ENCODE assay signal across 18 cellular contexts in genomic region chr3:115165701-115166100, GRCh38. TPM values are rescaled to one million over a fixed set of nuclear protein-coding genes. Genes with fewer than 3 reads are reported as not detected.
DNase-seq lines count a peak whose midpoint lies in the region; ATAC-seq and TF ChIP-seq lines count a peak whose summit lies in the region.
"Had no signal": no experiment of that assay in that cellular context is flagged by ENCODE, and none has a peak within 500 bp of the region (broad histone marks: within the 10 kb centered on the region; RNA-seq: fewer than 3 reads in every experiment).

No MANE protein-coding gene starts in this region.

- H3K4me1 ChIP-seq in CD4-positive, alpha-beta memory T cell (ENCODE audit: insufficient read depth, low read length), result peaks cover 34% of the 10 kb centered on the region
- H3K4me1 ChIP-seq in GM23248 (ENCODE audit: insufficient read depth), result 0 out of 2 replicates have a peak, but pooled peaks cover 7% of the 10 kb centered on the region
- H3K4me1 ChIP-seq in mucosa of descending colon (ENCODE audit: low read depth), result no peaks in the 10 kb centered on the region
- no peaks in the 10 kb centered on the region for H3K4me1 ChIP-seq in tibial nerve

- peak overlapping the region; percentile 85 to 97 (median 92) for H3K27ac Mint-ChIP-seq in CD4-positive, alpha-beta memory T cell
- H3K27ac Mint-ChIP-seq in activated CD8-positive, alpha-beta T cell treated with anti-CD3 and anti-CD28 coated beads for 36 hours, result peak overlapping the region; percentile 73
- H3K27ac Mint-ChIP-seq: B cell had no signal

- no peaks in the 10 kb centered on the region for H3F3A ChIP-seq in GM23248 (ENCODE audit: insufficient read depth)

- H3K9me3 ChIP-seq in CD4-positive, alpha-beta memory T cell (ENCODE audit: control insufficient read depth in 1 of 2, low read length in 2 of 2), result no peaks in the 10 kb centered on the region
- no peaks in the 10 kb centered on the region for H3K9me3 ChIP-seq in GM23248 (ENCODE audit: low read depth)
- H3K9me3 ChIP-seq in mucosa of descending colon, result no peaks in the 10 kb centered on the region
- H3K9me3 ChIP-seq in tibial nerve, result no peaks in the 10 kb centered on the region

- no peaks in the 10 kb centered on the region for H3K27me3 ChIP-seq in CD4-positive, alpha-beta memory T cell (ENCODE audit: insufficient read depth, low read length)
- H3K27me3 ChIP-seq in GM23248 (replicated peaks; ENCODE audit: insufficient read depth) (no peaks in the 10 kb centered on the region), tibial nerve (no peaks in the 10 kb centered on the region)
- H3K27me3 ChIP-seq: brain microvascular endothelial cell, dorsolateral prefrontal cortex, hepatocyte had no signal

- intact Hi-C loops in CD4-positive, alpha-beta memory T cell (cut with micrococcal nuclease), result loop anchor here (1.0 to 5.0 kb wide), 2 partner anchors 18 to 1013 kb away; partner anchors contain the start of gene ZBTB20
- intact Hi-C loops in activated CD8-positive, alpha-beta T cell treated with anti-CD3 and anti-CD28 coated beads for 36 hours (cut with micrococcal nuclease), result no loop called here
- intact Hi-C loops in mucosa of descending colon (cut with DNase I, micrococcal nuclease), result no loop called here

- peak overlapping the region; percentile 18 for H3K4me2 ChIP-seq in GM23248 (ENCODE audit: unreplicated experiment)
- H3K4me2 ChIP-seq: hepatocyte had no signal

- H3K4me3 ChIP-seq in CD4-positive, alpha-beta memory T cell (ENCODE audit: low read length in 2 of 2), result no peak overlapping the region
- no peak overlapping the region for H3K4me3 ChIP-seq in GM23248
- H3K4me3 ChIP-seq in mucosa of descending colon, result no peak overlapping the region
- H3K4me3 ChIP-seq in tibial nerve, result no peak overlapping the region
- H3K4me3 ChIP-seq: dorsolateral prefrontal cortex, hepatocyte had no signal

- WGBS in GM23248 (ENCODE audit: low coverage in 1 of 2, low lambda C conversion rate in 2 of 2, missing lambda C conversion rate in 2 of 2), 2 experiments, result 23 to 27% methylated on average over 3 of the region's 3 CpGs
- 62 to 64% methylated on average over 3 of the region's 3 CpGs for WGBS in tibial nerve, 2 donors

- H3K27me3 Mint-ChIP-seq in CD4-positive, alpha-beta memory T cell, result no peaks in the 10 kb centered on the region
- no peaks in the 10 kb centered on the region for H3K27me3 Mint-ChIP-seq in activated CD8-positive, alpha-beta T cell treated with anti-CD3 and anti-CD28 coated beads for 36 hours
- H3K27me3 Mint-ChIP-seq: B cell had no signal

- TF ChIP-seq POLR2A in tibial nerve (IDR thresholded peaks at IDR 0.05), result no peak

- no peak overlapping the region for H3K9ac ChIP-seq in GM23248

- no peaks in the 10 kb centered on the region for H4K20me1 ChIP-seq in GM23248 (ENCODE audit: insufficient read depth)

- no peak for TF ChIP-seq EP300 in tibial nerve (IDR thresholded peaks at IDR 0.05)

- peak; percentile 64 for ATAC-seq in activated CD8-positive, alpha-beta T cell treated with anti-CD3 and anti-CD28 coated beads for 36 hours
- ATAC-seq in mucosa of descending colon, result peak; percentile 38
- no peak for ATAC-seq in GM21529 (IDR thresholded peaks at IDR 0.05; ENCODE audit: unreplicated experiment)

- peak overlapping the region; percentile 27 for H3K27ac ChIP-seq in CD4-positive, alpha-beta memory T cell (ENCODE audit: low read depth, low read length)
- no peak overlapping the region for H3K27ac ChIP-seq in GM23248
- no peak overlapping the region for H3K27ac ChIP-seq in tibial nerve
- H3K27ac ChIP-seq: brain microvascular endothelial cell, dorsolateral prefrontal cortex, hepatocyte had no signal

- H3K36me3 Mint-ChIP-seq in CD4-positive, alpha-beta memory T cell, result no peaks in the 10 kb centered on the region
- H3K36me3 Mint-ChIP-seq in activated CD8-positive, alpha-beta T cell treated with anti-CD3 and anti-CD28 coated beads for 36 hours (ENCODE audit: low read depth), result peaks cover 4% of the 10 kb centered on the region

- H3K36me3 ChIP-seq in CD4-positive, alpha-beta memory T cell (ENCODE audit: insufficient read depth, low read length), result no peaks in the 10 kb centered on the region
- H3K36me3 ChIP-seq in GM23248 (ENCODE audit: low read depth) (no peaks in the 10 kb centered on the region), mucosa of descending colon (ENCODE audit: low read depth) (no peaks in the 10 kb centered on the region), tibial nerve (no peaks in the 10 kb centered on the region)
- H3K36me3 ChIP-seq: brain microvascular endothelial cell had no signal

- CTCF ChIA-PET in CD4-positive, alpha-beta memory T cell (lab: Charles Lee; ENCODE audit: partially characterized antibody), result interaction anchor here (1.4 to 8.6 kb wide), 8 partner anchors 10 to 653 kb away, joined by 5 to 197 read pairs (median 12); partner anchors contain the start of gene ZBTB20
- CTCF ChIA-PET in activated CD8-positive, alpha-beta T cell treated with anti-CD3 and anti-CD28 coated beads for 36 hours (lab: Charles Lee), result interaction anchor here (1.2 to 7.1 kb wide), 3 partner anchors 49 to 125 kb away, joined by 3 to 79 read pairs (median 4); no protein-coding TSS in a partner anchor

- no peaks in the 10 kb centered on the region for H3K79me2 ChIP-seq in GM23248 (ENCODE audit: insufficient read depth)
- H3K79me2 ChIP-seq: hepatocyte had no signal

- in situ Hi-C loops in GM23248 (cut with MboI), result loop anchor here (10.0 kb wide), 1 partner anchor 331 kb away; no protein-coding TSS in a partner anchor

- TF ChIP-seq CTCF in activated CD8-positive, alpha-beta T cell treated with anti-CD3 and anti-CD28 coated beads for 36 hours (IDR thresholded peaks at IDR 0.05), result no peak
- TF ChIP-seq CTCF in mucosa of descending colon (IDR thresholded peaks at IDR 0.05) (no peak), tibial nerve (IDR thresholded peaks at IDR 0.05) (no peak)

- H3K9me3 Mint-ChIP-seq in CD4-positive, alpha-beta memory T cell, result no peaks in the 10 kb centered on the region
- H3K9me3 Mint-ChIP-seq in activated CD8-positive, alpha-beta T cell treated with anti-CD3 and anti-CD28 coated beads for 36 hours, result peaks cover 4% of the 10 kb centered on the region

- peaks cover 26 to 30% (median 28%) of the 10 kb centered on the region in 4 donors for H3K4me1 Mint-ChIP-seq in CD4-positive, alpha-beta memory T cell
- peaks cover 27% of the 10 kb centered on the region for H3K4me1 Mint-ChIP-seq in activated CD8-positive, alpha-beta T cell treated with anti-CD3 and anti-CD28 coated beads for 36 hours (ENCODE audit: low read depth)

- POLR2A ChIA-PET in CD4-positive, alpha-beta memory T cell (lab: Charles Lee; ENCODE audit: partially characterized antibody), result interaction anchor here (0.7 to 5.6 kb wide), 15 partner anchors 14 to 1420 kb away, joined by 3 to 289 read pairs (median 4); partner anchors contain the start of gene ZBTB20
- POLR2A ChIA-PET in activated CD8-positive, alpha-beta T cell treated with anti-CD3 and anti-CD28 coated beads for 36 hours (lab: Charles Lee), result interaction anchor here (1.1 to 5.5 kb wide), 2 partner anchors 11 to 19 kb away, joined by 4 to 28 read pairs; partner anchors contain the start of gene ZBTB20

- peak overlapping the region in 6 of 8 donors; percentile 36 to 79 (median 72) for H3K4me3 Mint-ChIP-seq in CD4-positive, alpha-beta memory T cell
- H3K4me3 Mint-ChIP-seq in activated CD8-positive, alpha-beta T cell treated with anti-CD3 and anti-CD28 coated beads for 36 hours, result no peak overlapping the region
- H3K4me3 Mint-ChIP-seq: B cell had no signal

- no peaks in the 10 kb centered on the region for H3K9me2 ChIP-seq in GM23248 (ENCODE audit: insufficient read depth)

- DNase-seq in CD4-positive, alpha-beta memory T cell, result peak in 4 of 5 donors; percentile 27 to 63 (median 38)
- DNase-seq in GM23248 (peak; percentile 26), mucosa of descending colon (no peak), tibial nerve (ENCODE audit: low spot score in 2 of 2) (no peak), glomerular visceral epithelial cell (ENCODE audit: extremely low spot score) (no peak), NCI-H526 (lab: John Stamatoyannopoulos, UW) (no peak)
- DNase-seq in activated CD8-positive, alpha-beta T cell treated with anti-CD3 and anti-CD28 coated beads for 36 hours, result no peak
- DNase-seq: activated gamma-delta T cell; brain microvascular endothelial cell; DMS53; dorsolateral prefrontal cortex; kidney; NCI-H187 treated with DMSO at 0.1 percent for 48 hours; NCI-H446 treated with DMSO at 0.1 percent for 48 hours; stimulated activated CD4-positive, alpha-beta T cell treated with anti-CD3 and anti-CD28 coated beads, Interleukin-4, amount 100 ng/mL, for 1 hour had no signal

- H2AFZ ChIP-seq in GM23248, result peak overlapping the region; percentile 72
- H2AFZ ChIP-seq: hepatocyte had no signal

RNA-seq across cellular contexts. Expression of gene ZBTB20, which starts 18.6 kb away (rescaled TPM):
- total RNA-seq in CD4-positive, alpha-beta memory T cell, result 10 to 100 TPM; 52.4 to 58.4 TPM
- polyA plus RNA-seq in CD4-positive, alpha-beta memory T cell, result 10 to 100 TPM; 21.9 to 30.5 TPM
- 6.3 and 9.2 TPM in 2 replicates for total RNA-seq in GM23248 (2014; rRNA removed; shearing (Covaris generic))
- 10.5 and 12.2 TPM in 2 replicates for polyA plus RNA-seq in GM23248 (2016; fragmentation: Nextera tagmentation; extraction: Ambion mirVana)
- 1 to 10 TPM; 5.1 to 5.3 TPM for total RNA-seq in activated CD8-positive, alpha-beta T cell treated with anti-CD3 and anti-CD28 coated beads for 36 hours
- total RNA-seq in mucosa of descending colon, result 10 to 100 TPM; 30.6 to 85.6 (median 37.3) TPM
- total RNA-seq in tibial nerve, result 100 to 1,000 TPM in 2 of 4 donors, 10 to 100 TPM in 2; 63.3 to 127 (median 102) TPM

Comparison
In these comparisons a context has a peak if more than half of its experiments do, and no peak if none do; other contexts are left out.
1. DNase-seq: peak in CD4-positive, alpha-beta memory T cell (4 of 5) and GM23248 (single experiment); none in activated CD8-positive, alpha-beta T cell treated with anti-CD3 and anti-CD28 coated beads for 36 hours (single experiment), mucosa of descending colon (0 of 3), tibial nerve (0 of 2), glomerular visceral epithelial cell (single experiment) and NCI-H526 (0 of 2).